20 cellular contexts compared by ENCODE assay signal in the genomic region with DNA sequence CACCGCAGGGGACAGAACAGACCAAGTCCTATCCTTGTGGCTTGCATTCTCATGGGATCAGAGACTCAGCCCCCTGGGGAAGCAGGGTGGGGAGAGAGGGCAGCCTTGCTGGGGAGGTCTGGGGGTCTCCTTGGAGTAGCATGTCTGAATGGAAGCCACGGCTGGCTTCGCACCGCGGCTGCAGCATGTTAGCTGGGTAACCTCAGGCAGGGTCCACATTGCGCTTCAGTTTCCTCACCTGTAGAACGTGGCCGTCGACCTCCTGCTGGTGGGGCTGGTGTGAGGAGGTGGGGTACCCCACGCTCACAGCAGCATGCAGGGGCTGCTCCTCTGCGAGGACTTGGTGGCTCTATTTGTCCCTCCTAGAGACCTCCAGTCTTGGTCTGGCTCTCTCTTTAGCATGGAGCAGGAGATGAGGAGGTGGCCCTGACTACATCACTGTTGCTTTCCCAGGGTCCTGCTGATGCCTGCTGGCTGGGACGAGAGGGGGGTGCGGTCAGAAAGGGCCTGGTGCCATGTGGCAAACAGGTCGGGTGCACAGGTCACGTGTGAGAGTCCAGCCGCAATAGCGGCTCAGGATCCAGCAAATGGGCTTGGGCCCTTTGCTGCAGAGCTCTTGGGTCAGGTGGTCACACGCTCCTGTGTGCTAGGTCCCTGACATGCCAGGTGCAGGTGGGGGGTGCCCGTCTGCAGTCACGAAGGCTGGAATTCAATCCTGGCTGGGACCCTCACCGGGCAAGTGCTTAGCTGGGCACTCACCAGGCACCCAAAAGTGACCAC. TPM values are rescaled to one million over a fixed set of nuclear protein-coding genes. Genes with fewer than 3 reads are reported as not detected.
"Had no signal": no experiment of that assay in that cellular context is flagged by ENCODE, and none has a peak within 500 bp of the region (broad histone marks: within the 10 kb centered on the region; RNA-seq: fewer than 3 reads in every experiment).

No MANE protein-coding gene starts in this region.

- H3K4me3 ChIP-seq: cardiac muscle cell, esophagus squamous epithelium, hepatocyte, right atrium auricular region, tibial nerve had no signal

- ATAC-seq: activated naive CD4-positive, alpha-beta T cell treated with anti-CD3 and anti-CD28 coated beads, Interleukin-2, amount 50 U/mL, for 72 hours; activated T-cell treated with anti-CD3 and anti-CD28 coated beads, Interleukin-2, amount 50 U/mL, for 72 hours; effector memory CD8-positive, alpha-beta T cell had no signal

- H3K9me3 Mint-ChIP-seq: activated CD4-positive, alpha-beta T cell treated with anti-CD3 and anti-CD28 coated beads, Interleukin-2, amount 10 ng/mL, durations not matched to agents 7 days and 5 days; activated T-cell treated with anti-CD3 and anti-CD28 coated beads, Interleukin-2, amount 50 U/mL, for 72 hours; effector memory CD8-positive, alpha-beta T cell; stimulated activated naive CD8-positive, alpha-beta T cell treated with anti-CD3 and anti-CD28 coated beads, Interleukin-15, Interleukin-2, amounts not matched to agents 100 ng/mL and 50 ng/mL, for 24 hours had no signal

- DNase-seq: activated CD4-positive, alpha-beta T cell treated with anti-CD3 and anti-CD28 coated beads, Interleukin-2, amount 10 ng/mL, durations not matched to agents 7 days and 5 days; activated CD8-positive, alpha-beta memory T cell treated with anti-CD3 and anti-CD28 coated beads, Interleukin-2, amount 50 U/mL, for 4 hours; activated T-cell treated with anti-CD3 and anti-CD28 coated beads, Interleukin-2, amount 50 U/mL, for 72 hours; amniotic stem cell; effector memory CD8-positive, alpha-beta T cell; esophagus squamous epithelium; midbrain; nephron progenitor cell; occipital lobe; T-helper 1 cell; T-helper 9 cell had no signal

- H3K27me3 ChIP-seq: cardiac muscle cell, esophagus squamous epithelium, hepatocyte, right atrium auricular region, tibial nerve had no signal

- H3K27me3 Mint-ChIP-seq: activated CD4-positive, alpha-beta T cell treated with anti-CD3 and anti-CD28 coated beads, Interleukin-2, amount 10 ng/mL, durations not matched to agents 7 days and 5 days; stimulated activated naive CD8-positive, alpha-beta T cell treated with anti-CD3 and anti-CD28 coated beads, Interleukin-15, Interleukin-2, amounts not matched to agents 100 ng/mL and 50 ng/mL, for 24 hours had no signal

- H3K27ac ChIP-seq: cardiac muscle cell, hepatocyte, right atrium auricular region, tibial nerve had no signal

- H3K27ac Mint-ChIP-seq: activated naive CD4-positive, alpha-beta T cell treated with anti-CD3 and anti-CD28 coated beads, Interleukin-2, amount 50 U/mL, for 72 hours; activated T-cell treated with anti-CD3 and anti-CD28 coated beads, Interleukin-2, amount 50 U/mL, for 72 hours; effector memory CD8-positive, alpha-beta T cell; nephron progenitor cell; progenitor cell of endocrine pancreas; stimulated activated naive CD8-positive, alpha-beta T cell treated with anti-CD3 and anti-CD28 coated beads, Interleukin-15, Interleukin-2, amounts not matched to agents 100 ng/mL and 50 ng/mL, for 24 hours had no signal

- H3K36me3 ChIP-seq: cardiac muscle cell, esophagus squamous epithelium, right atrium auricular region, tibial nerve had no signal

- H3K4me3 Mint-ChIP-seq: activated CD4-positive, alpha-beta T cell treated with anti-CD3 and anti-CD28 coated beads, Interleukin-2, amount 10 ng/mL, durations not matched to agents 7 days and 5 days; activated T-cell treated with anti-CD3 and anti-CD28 coated beads, Interleukin-2, amount 50 U/mL, for 72 hours; effector memory CD8-positive, alpha-beta T cell; nephron progenitor cell; stimulated activated naive CD8-positive, alpha-beta T cell treated with anti-CD3 and anti-CD28 coated beads, Interleukin-15, Interleukin-2, amounts not matched to agents 100 ng/mL and 50 ng/mL, for 24 hours had no signal

RNA-seq across cellular contexts. Expression of gene SMIM38, which starts 35.4 kb away (rescaled TPM):
- total RNA-seq: dermis microvascular lymphatic vessel endothelial cell, glomerular endothelial cell had no signal
